22 cellular contexts compared by ENCODE assay signal in genomic region chr16:12643034-12643455, GRCh38.
A peak's percentile ranks its signal among the peaks of the same experiment; 100 is the strongest.
DNase-seq lines count a peak whose midpoint lies in the region; ATAC-seq, FAIRE-seq and TF ChIP-seq lines count a peak whose summit lies in the region.
"Had no signal": no experiment of that assay in that cellular context is flagged by ENCODE, and none has a peak within 500 bp of the region (broad histone marks: within the 10 kb centered on the region; RNA-seq: fewer than 3 reads in every experiment).

No MANE protein-coding gene starts in this region.

- H3K4me3 ChIP-seq in IMR-90 (ENCODE audit: insufficient read depth, low read depth, low read length) (no peak overlapping the region), K562 (no peak overlapping the region), brain microvascular endothelial cell (ENCODE audit: low read depth, low read length) (no peak overlapping the region)
- H3K4me3 ChIP-seq in CD8-positive, alpha-beta memory T cell (ENCODE audit: low read length) = no peak overlapping the region
- H3K4me3 ChIP-seq: BLaER1, GM23248 had no signal

- no peak overlapping the region for H4K5ac ChIP-seq in IMR-90 (ENCODE audit: low read depth, low read length)

- no peak overlapping the region for H3K27ac ChIP-seq in IMR-90 (ENCODE audit: insufficient read depth, low read length)
- no peak overlapping the region for H3K27ac ChIP-seq in K562 (ENCODE audit: extremely low read depth, low read depth, low read length)
- no peak overlapping the region for H3K27ac ChIP-seq in brain microvascular endothelial cell
- H3K27ac ChIP-seq in CD8-positive, alpha-beta memory T cell (ENCODE audit: low read depth, low read length) = no peak overlapping the region
- H3K27ac ChIP-seq: BLaER1, C4-2B, GM23248 had no signal

- no CpG with 5 or more reads among the region's 8 CpGs for WGBS in IMR-90 (ENCODE audit: extremely low coverage in 2 of 2, insufficient read length in 1 of 2), 2 experiments
- 26% methylated on average over 8 of the region's 8 CpGs for WGBS in K562 (ENCODE audit: insufficient coverage, low coverage, missing lambda C conversion rate)

- H3K4me2 ChIP-seq in IMR-90 (ENCODE audit: low read depth, low read length) (no peak overlapping the region), K562 (ENCODE audit: insufficient read depth, low read length) (no peak overlapping the region)
- H3K4me2 ChIP-seq: BLaER1 had no signal

- H3K9ac ChIP-seq in IMR-90 (ENCODE audit: low read depth, low read length) = no peak overlapping the region
- H3K9ac ChIP-seq in K562 (ENCODE audit: insufficient read depth in 1 of 2, low read depth in 2 of 2, low read length in 2 of 2) = no peak overlapping the region
- H3K9ac ChIP-seq: BLaER1, GM23248 had no signal

- H3K79me1 ChIP-seq in IMR-90 (ENCODE audit: low read depth in 1 of 2, low read length in 2 of 2) = no peaks in the 10 kb centered on the region

- BruUV-seq in IMR-90 (replicated peaks; lab: Mats Ljungman, UMichigan) (no TSS peak), K562 (replicated peaks; lab: Mats Ljungman, UMichigan) (no TSS peak), MCF 10A (replicated peaks; lab: Mats Ljungman, UMichigan) (no TSS peak)

- H2BK120ac ChIP-seq in IMR-90 (ENCODE audit: low read depth, low read length) = no peak overlapping the region

- no peak overlapping the region for H4K91ac ChIP-seq in IMR-90 (ENCODE audit: insufficient read depth, low read depth, low read length)

- H3K4me3 Mint-ChIP-seq in activated CD8-positive, alpha-beta memory T cell treated with anti-CD3 and anti-CD28 coated beads, Interleukin-2, amount 10 ng/mL, durations not matched to agents 7 days and 5 days = no peak overlapping the region
- H3K4me3 Mint-ChIP-seq in MCF 10A (ENCODE audit: unreplicated experiment) = no peak overlapping the region
- no peak overlapping the region for H3K4me3 Mint-ChIP-seq in CD8-positive, alpha-beta memory T cell
- H3K4me3 Mint-ChIP-seq: B cell; CD4-positive, alpha-beta T cell had no signal

- H3K56ac ChIP-seq in IMR-90 (ENCODE audit: extremely low read depth, insufficient read depth, low read length) = no peak overlapping the region

- H3K36me3 Mint-ChIP-seq in activated CD8-positive, alpha-beta memory T cell treated with anti-CD3 and anti-CD28 coated beads, Interleukin-2, amount 10 ng/mL, durations not matched to agents 7 days and 5 days = peaks cover 3% of the 10 kb centered on the region
- H3K36me3 Mint-ChIP-seq in MCF 10A (ENCODE audit: insufficient read depth, unreplicated experiment) = no peaks in the 10 kb centered on the region
- no peaks in the 10 kb centered on the region for H3K36me3 Mint-ChIP-seq in CD8-positive, alpha-beta memory T cell

- H3K27me3 Mint-ChIP-seq in activated CD8-positive, alpha-beta memory T cell treated with anti-CD3 and anti-CD28 coated beads, Interleukin-2, amount 10 ng/mL, durations not matched to agents 7 days and 5 days = no peaks in the 10 kb centered on the region
- H3K27me3 Mint-ChIP-seq in MCF 10A (ENCODE audit: insufficient read depth, unreplicated experiment) = no peaks in the 10 kb centered on the region
- peaks cover 4 to 5% of the 10 kb centered on the region in 2 donors for H3K27me3 Mint-ChIP-seq in CD8-positive, alpha-beta memory T cell
- H3K27me3 Mint-ChIP-seq: CD4-positive, alpha-beta T cell had no signal

- dilution Hi-C loops in IMR-90 (cut with HindIII; ENCODE audit: low sequenced_read_pairs, unreplicated experiment) = no loop called here

- H3K14ac ChIP-seq in IMR-90 (replicated peaks; ENCODE audit: low read depth, low read length) = no peak overlapping the region

- ATAC-seq in activated CD8-positive, alpha-beta memory T cell treated with anti-CD3 and anti-CD28 coated beads, Interleukin-2, amount 10 ng/mL, durations not matched to agents 7 days and 5 days = no peak
- no peak for ATAC-seq in IMR-90 (ENCODE audit: low read depth)
- ATAC-seq in K562 = no peak

- no peak for FAIRE-seq in K562 (lab: Jason Lieb, UNC)
- FAIRE-seq: G401.6, GM19239, H1 had no signal

- intact Hi-C loops in IMR-90 (cut with micrococcal nuclease) (no loop called here), K562 (cut with micrococcal nuclease) (no loop called here), MCF 10A (cut with micrococcal nuclease) (no loop called here)

- H4K8ac ChIP-seq in IMR-90 (ENCODE audit: low read depth in 2 of 2, low read length in 2 of 2) = no peak overlapping the region

- H2AFZ ChIP-seq in IMR-90 (replicated peaks; ENCODE audit: low read length, poor library complexity) (no peak overlapping the region), K562 (ENCODE audit: low read depth, low read length) (no peak overlapping the region)
- H2AFZ ChIP-seq: GM23248 had no signal

- H2AK5ac ChIP-seq in IMR-90 (ENCODE audit: low read depth, low read length) = no peak overlapping the region

- H4K20me1 ChIP-seq in IMR-90 (ENCODE audit: insufficient read depth, low read length) (no peaks in the 10 kb centered on the region), K562 (replicated peaks; ENCODE audit: control insufficient read depth, insufficient read depth, low read length) (no peaks in the 10 kb centered on the region)
- H4K20me1 ChIP-seq: BLaER1 had no signal

- POLR2A ChIA-PET in IMR-90 (lab: Charles Lee; ENCODE audit: unreplicated experiment) = no interaction called here
- POLR2A ChIA-PET in K562 (lab: Yijun Ruan, JAX) = no interaction called here
- POLR2A ChIA-PET in MCF 10A (lab: Yijun Ruan, JAX) = no interaction called here
- POLR2A ChIA-PET in CD8-positive, alpha-beta memory T cell (lab: Charles Lee) = no interaction called here

- in situ Hi-C loops in IMR-90 (cut with MboI; ENCODE audit: low sequenced_read_pairs) = no loop called here
- in situ Hi-C loops in K562 (cut with MboI) = no loop called here
- in situ Hi-C loops in brain microvascular endothelial cell (cut with HindIII; ENCODE audit: low pct_ligation_motif_present, low sequenced_read_pairs) = no loop called here

- no peak overlapping the region for H2BK5ac ChIP-seq in IMR-90 (ENCODE audit: low read depth, low read length, poor library complexity, severe bottlenecking)

- no peaks in the 10 kb centered on the region for H3K27me3 ChIP-seq in IMR-90 (ENCODE audit: control insufficient read depth, insufficient read depth, low read length)
- H3K27me3 ChIP-seq in K562 (ENCODE audit: control insufficient read depth in 2 of 2, insufficient read depth in 2 of 2, low read length in 2 of 2) = no peaks in the 10 kb centered on the region
- no peaks in the 10 kb centered on the region for H3K27me3 ChIP-seq in brain microvascular endothelial cell (replicated peaks)
- no peaks in the 10 kb centered on the region for H3K27me3 ChIP-seq in CD8-positive, alpha-beta memory T cell (ENCODE audit: insufficient read depth, low read length, poor library complexity, severe bottlenecking)
- H3K27me3 ChIP-seq: BLaER1 had no signal

- no peak overlapping the region for H2BK20ac ChIP-seq in IMR-90 (ENCODE audit: low read depth, low read length)

- CTCF ChIA-PET in activated CD8-positive, alpha-beta memory T cell treated with anti-CD3 and anti-CD28 coated beads, Interleukin-2, amount 10 ng/mL, durations not matched to agents 7 days and 5 days (lab: Charles Lee) = no interaction called here
- CTCF ChIA-PET in IMR-90 (lab: Yijun Ruan, JAX) = no interaction called here
- CTCF ChIA-PET in K562 (lab: Yijun Ruan, JAX; ENCODE audit: low intra/inter-chr PET ratio) = no interaction called here
- CTCF ChIA-PET in MCF 10A (lab: Yijun Ruan, JAX) = no interaction called here
- CTCF ChIA-PET in CD8-positive, alpha-beta memory T cell (lab: Charles Lee) = no interaction called here

- H3K36me3 ChIP-seq in IMR-90 (ENCODE audit: control insufficient read depth, insufficient read depth, low read length) (no peaks in the 10 kb centered on the region), K562 (ENCODE audit: control insufficient read depth, insufficient read depth, low read length) (no peaks in the 10 kb centered on the region), brain microvascular endothelial cell (replicated peaks) (no peaks in the 10 kb centered on the region)
- H3K36me3 ChIP-seq in CD8-positive, alpha-beta memory T cell (ENCODE audit: insufficient read depth, low read length) = no peaks in the 10 kb centered on the region
- H3K36me3 ChIP-seq: BLaER1 had no signal

- TF ChIP-seq POLR2A in IMR-90 (IDR thresholded peaks at IDR 0.05; ENCODE audit: low read depth, low read length) (no peak), K562 (conservative IDR thresholded peaks at IDR 0.05) (no peak)

- no peaks in the 10 kb centered on the region for H3K79me2 ChIP-seq in K562 (ENCODE audit: control insufficient read depth, insufficient read depth, low read length)

- peaks cover 2% of the 10 kb centered on the region for H3K9me3 Mint-ChIP-seq in activated CD8-positive, alpha-beta memory T cell treated with anti-CD3 and anti-CD28 coated beads, Interleukin-2, amount 10 ng/mL, durations not matched to agents 7 days and 5 days (ENCODE audit: low read depth)
- peaks cover 9% of the 10 kb centered on the region for H3K9me3 Mint-ChIP-seq in MCF 10A (ENCODE audit: unreplicated experiment)
- H3K9me3 Mint-ChIP-seq in CD8-positive, alpha-beta memory T cell = peaks cover 0 to 10% (median 6%) of the 10 kb centered on the region in 5 donors

- TF ChIP-seq CTCF in IMR-90 (conservative IDR thresholded peaks at IDR 0.05; ENCODE audit: low read depth, low read length) (no peak), K562 (IDR thresholded peaks at IDR 0.05 in 2 of 3, conservative IDR thresholded peaks at IDR 0.05 in 1 of 3; ENCODE audit: insufficient read depth in 2 of 3, low read depth in 1 of 3, low read length in 3 of 3) (no peak), brain microvascular endothelial cell (IDR thresholded peaks at IDR 0.05; ENCODE audit: low read depth, low read length, missing control alignments) (no peak), MCF 10A (IDR thresholded peaks at IDR 0.05; ENCODE audit: unreplicated experiment) (no peak)

- DNase-seq in activated CD8-positive, alpha-beta memory T cell treated with anti-CD3 and anti-CD28 coated beads, Interleukin-2, amount 50 U/mL, for 48 hours = peak; percentile 15
- DNase-seq in activated CD8-positive, alpha-beta memory T cell treated with anti-CD3 and anti-CD28 coated beads, Interleukin-2, amount 10 ng/mL, durations not matched to agents 7 days and 5 days = no peak
- DNase-seq in IMR-90 (no peak), K562 (ENCODE audit: extremely low read depth in 1 of 4, low spot score in 3 of 4) (no peak), mesenteric fat pad (ENCODE audit: low spot score) (peak; percentile 14), brain microvascular endothelial cell (no peak), MCF 10A (ENCODE audit: unreplicated experiment) (no peak)
- no peak for DNase-seq in CD8-positive, alpha-beta memory T cell
- DNase-seq: Calu3; CD4-positive, alpha-beta T cell; COR-L47; DMS153; DND-41; GM23248; H7; HCEC 1CT had no signal

- H3K4me1 ChIP-seq in IMR-90 (ENCODE audit: control insufficient read depth, insufficient read depth, low read length) (no peaks in the 10 kb centered on the region), K562 (replicated peaks in 1 of 2; ENCODE audit: control insufficient read depth in 2 of 2, insufficient read depth in 2 of 2, low read length in 2 of 2) (peaks cover 4 to 11% of the 10 kb centered on the region in 2 experiments; a peak in 4 of 5 replicates)
- H3K4me1 ChIP-seq in CD8-positive, alpha-beta memory T cell (ENCODE audit: insufficient read depth, low read length) = peaks cover 5% of the 10 kb centered on the region

- H2AK9ac ChIP-seq in IMR-90 (replicated peaks; ENCODE audit: low read depth, low read length, poor library complexity) = peak overlapping the region; percentile 50

- no peak overlapping the region for H3K4ac ChIP-seq in IMR-90 (ENCODE audit: low read depth, low read length)

- H3K27ac Mint-ChIP-seq in activated CD8-positive, alpha-beta memory T cell treated with anti-CD3 and anti-CD28 coated beads, Interleukin-2, amount 10 ng/mL, durations not matched to agents 7 days and 5 days = no peak overlapping the region
- no peak overlapping the region for H3K27ac Mint-ChIP-seq in MCF 10A (ENCODE audit: low read depth, unreplicated experiment)
- no peak overlapping the region for H3K27ac Mint-ChIP-seq in CD8-positive, alpha-beta memory T cell
- H3K27ac Mint-ChIP-seq: B cell; CD4-positive, alpha-beta T cell had no signal

- no peak overlapping the region for H2BK15ac ChIP-seq in IMR-90 (ENCODE audit: low read depth, low read length)

- no peak for TF ChIP-seq EP300 in K562 (IDR thresholded peaks at IDR 0.05; ENCODE audit: low read length)

- no peak overlapping the region for H3K18ac ChIP-seq in IMR-90 (ENCODE audit: low read depth, low read length)

- H3K9me1 ChIP-seq in IMR-90 (ENCODE audit: insufficient read depth, low read length) = no peaks in the 10 kb centered on the region
- no peaks in the 10 kb centered on the region for H3K9me1 ChIP-seq in K562 (ENCODE audit: control insufficient read depth, insufficient read depth, low read length)

- H3K9me3 ChIP-seq in IMR-90 (ENCODE audit: control insufficient read depth, insufficient read depth, low read length) (peaks cover 10% of the 10 kb centered on the region), K562 (replicated peaks; ENCODE audit: control insufficient read depth, insufficient read depth, low read depth, low read length) (no peaks in the 10 kb centered on the region)
- no peaks in the 10 kb centered on the region for H3K9me3 ChIP-seq in CD8-positive, alpha-beta memory T cell (ENCODE audit: low read length)
- H3K9me3 ChIP-seq: BLaER1 had no signal

- H3K23ac ChIP-seq in IMR-90 (ENCODE audit: low read depth, low read length) = no peak overlapping the region

- peaks cover 18% of the 10 kb centered on the region for H3K4me1 Mint-ChIP-seq in activated CD8-positive, alpha-beta memory T cell treated with anti-CD3 and anti-CD28 coated beads, Interleukin-2, amount 10 ng/mL, durations not matched to agents 7 days and 5 days
- H3K4me1 Mint-ChIP-seq in MCF 10A (ENCODE audit: insufficient read depth, unreplicated experiment) = peaks cover 5% of the 10 kb centered on the region
- peaks cover 14 to 20% (median 17%) of the 10 kb centered on the region in 3 donors for H3K4me1 Mint-ChIP-seq in CD8-positive, alpha-beta memory T cell

- no peak for TF ChIP-seq RAD21 in IMR-90 (IDR thresholded peaks at IDR 0.05; ENCODE audit: low read length)
- no peak for TF ChIP-seq RAD21 in K562 (CRISPR knock-in tag; conservative IDR thresholded peaks at IDR 0.05 in 1 of 2, IDR thresholded peaks at IDR 0.05 in 1 of 2)

Comparison
In these comparisons a context has a peak if more than half of its experiments do, and no peak if none do; other contexts are left out.
1. DNase-seq: peak in activated CD8-positive, alpha-beta memory T cell treated with anti-CD3 and anti-CD28 coated beads, Interleukin-2, amount 50 U/mL, for 48 hours (single experiment) and mesenteric fat pad (single experiment); none in activated CD8-positive, alpha-beta memory T cell treated with anti-CD3 and anti-CD28 coated beads, Interleukin-2, amount 10 ng/mL, durations not matched to agents 7 days and 5 days (single experiment), IMR-90 (single experiment), K562 (0 of 4), brain microvascular endothelial cell (single experiment), MCF 10A (single experiment) and CD8-positive, alpha-beta memory T cell (0 of 5).